In genomic region chr14:52701223-52701622, GRCh38 we compare ENCODE assay signal across 16 cellular contexts. TPM values are rescaled to one million over a fixed set of nuclear protein-coding genes. Genes with fewer than 3 reads are reported as not detected.
DNase-seq lines count a peak whose midpoint lies in the region; ATAC-seq, FAIRE-seq and TF ChIP-seq lines count a peak whose summit lies in the region.
"Had no signal": no experiment of that assay in that cellular context is flagged by ENCODE, and none has a peak within 500 bp of the region (broad histone marks: within the 10 kb centered on the region; RNA-seq: fewer than 3 reads in every experiment).

No MANE protein-coding gene starts in this region.

- H3K27me3 ChIP-seq in HepG2 (ENCODE audit: control insufficient read depth in 1 of 2, insufficient read depth in 2 of 2, low read length in 2 of 2), result no peaks in the 10 kb centered on the region
- H3K27me3 ChIP-seq: suprapubic skin had no signal

- TF ChIP-seq CTCF in MCF 10A (IDR thresholded peaks at IDR 0.05; ENCODE audit: unreplicated experiment), result no peak
- no peak for TF ChIP-seq CTCF in HepG2 (CRISPR knock-in tag; IDR thresholded peaks at IDR 0.05)
- TF ChIP-seq CTCF in type B pancreatic cell (conservative IDR thresholded peaks at IDR 0.05), result no peak

- peak overlapping the region; percentile 76 for H2AFZ ChIP-seq in HepG2 (ENCODE audit: low read length)

- H3K36me3 Mint-ChIP-seq in activated naive CD4-positive, alpha-beta T cell treated with anti-CD3 and anti-CD28 coated beads, Interleukin-2, amount 50 U/mL, for 72 hours, result peaks cover 0 to 1% of the 10 kb centered on the region in 2 donors
- H3K36me3 Mint-ChIP-seq in MCF 10A (ENCODE audit: insufficient read depth, unreplicated experiment) (peaks cover 6% of the 10 kb centered on the region), type B pancreatic cell (no peaks in the 10 kb centered on the region)

- H3K27ac Mint-ChIP-seq in activated naive CD4-positive, alpha-beta T cell treated with anti-CD3 and anti-CD28 coated beads, Interleukin-2, amount 50 U/mL, for 72 hours, result no peak overlapping the region
- H3K27ac Mint-ChIP-seq in MCF 10A (ENCODE audit: low read depth, unreplicated experiment), result peak overlapping the region; percentile 38
- H3K27ac Mint-ChIP-seq in type B pancreatic cell, result peak overlapping the region; percentile 80

- no peaks in the 10 kb centered on the region for H3K79me2 ChIP-seq in HepG2 (ENCODE audit: insufficient read depth, low read length)

- H3K4me1 Mint-ChIP-seq in MCF 10A (ENCODE audit: insufficient read depth, unreplicated experiment), result peaks cover 22% of the 10 kb centered on the region
- H3K4me1 Mint-ChIP-seq in type B pancreatic cell (ENCODE audit: unreplicated experiment), result peaks cover under 1% of the 10 kb centered on the region

- TF ChIP-seq POLR2A in HepG2 (IDR thresholded peaks at IDR 0.05; ENCODE audit: insufficient read depth in 1 of 2, low read depth in 2 of 2, low read length in 2 of 2), result no peak

- no peaks in the 10 kb centered on the region for H3K9me3 ChIP-seq in HepG2 (ENCODE audit: low read length)
- H3K9me3 ChIP-seq: mucosa of descending colon, suprapubic skin had no signal

- peak overlapping the region; percentile 67 for H3K27ac ChIP-seq in HepG2 (ENCODE audit: extremely low read length, insufficient read depth, low read length)
- H3K27ac ChIP-seq: suprapubic skin had no signal

- in situ Hi-C loops in HepG2 (cut with HindIII; ENCODE audit: extremely low pct_ligation_motif_present, low pct_unique_long_range_greater_than_20kb), result no loop called here

- no peak for DNase-seq in activated naive CD4-positive, alpha-beta T cell treated with anti-CD3 and anti-CD28 coated beads, Interleukin-2, amount 50 U/mL, for 72 hours (ENCODE audit: low spot score in 2 of 2)
- DNase-seq in activated naive CD4-positive, alpha-beta T cell treated with anti-CD3 and anti-CD28 coated beads, Interleukin-2, amount 50 U/mL, for 16 hours, result no peak
- DNase-seq in MCF 10A (ENCODE audit: unreplicated experiment), result peak; percentile 47
- DNase-seq in HepG2 (ENCODE audit: low spot score), result no peak
- no peak for DNase-seq in type B pancreatic cell (ENCODE audit: extremely low spot score, unreplicated experiment)
- DNase-seq in stimulated activated naive CD4-positive, alpha-beta T cell (lab: John Stamatoyannopoulos, UW), result no peak
- DNase-seq in stimulated activated naive CD8-positive, alpha-beta T cell treated with anti-CD3 and anti-CD28 coated beads, Interleukin-15, Interleukin-2, amounts not matched to agents 100 U/mL and 50 U/mL, for 24 hours, result no peak
- DNase-seq in NOMO-1 (lab: John Stamatoyannopoulos, UW; ENCODE audit: unreplicated experiment in 2 of 2), result no peak
- DNase-seq: activated CD8-positive, alpha-beta memory T cell treated with anti-CD3 and anti-CD28 coated beads, Interleukin-2, amount 50 U/mL, for 48 hours; effector CD8-positive, alpha-beta T cell; hypothalamus; mucosa of descending colon; MV-4-11; retina; SIG-M5 had no signal

- CTCF ChIA-PET in MCF 10A (lab: Yijun Ruan, JAX) (interaction anchor here (0.7 kb wide), 1 partner anchor 1362 kb away, joined by 4 read pairs; no protein-coding TSS in a partner anchor), HepG2 (lab: Yijun Ruan, JAX; ENCODE audit: low intra/inter-chr PET ratio, low total read pairs) (no interaction called here)

- H3K27me3 Mint-ChIP-seq in MCF 10A (ENCODE audit: insufficient read depth, unreplicated experiment) (no peaks in the 10 kb centered on the region), type B pancreatic cell (no peaks in the 10 kb centered on the region)

- no peak for FAIRE-seq in HepG2 (lab: Jason Lieb, UNC)

- 81% methylated on average over 3 of the region's 3 CpGs for WGBS in HepG2 (ENCODE audit: low lambda C conversion rate)

- no peaks in the 10 kb centered on the region for H4K20me1 ChIP-seq in HepG2 (ENCODE audit: insufficient read depth, low read length)

- ATAC-seq in activated naive CD4-positive, alpha-beta T cell treated with anti-CD3 and anti-CD28 coated beads, Interleukin-2, amount 50 U/mL, for 72 hours, result peak; percentile 29 to 44
- ATAC-seq in HepG2, result no peak
- no peak for ATAC-seq in stimulated activated naive CD8-positive, alpha-beta T cell treated with anti-CD3 and anti-CD28 coated beads, Interleukin-15, Interleukin-2, amounts not matched to agents 100 U/mL and 50 U/mL, for 24 hours

- H3K9me3 Mint-ChIP-seq in activated naive CD4-positive, alpha-beta T cell treated with anti-CD3 and anti-CD28 coated beads, Interleukin-2, amount 50 U/mL, for 72 hours, result no peaks in the 10 kb centered on the region
- H3K9me3 Mint-ChIP-seq in MCF 10A (ENCODE audit: unreplicated experiment) (no peaks in the 10 kb centered on the region), type B pancreatic cell (no peaks in the 10 kb centered on the region)

- no peak for TF ChIP-seq EP300 in HepG2 (IDR thresholded peaks at IDR 0.05; ENCODE audit: low read depth in 2 of 2, low read length in 2 of 2)
- TF ChIP-seq EP300 in HepG2 (CRISPR knock-in tag; IDR thresholded peaks at IDR 0.05; ENCODE audit: borderline replicate concordance), result no peak

- peaks cover 62% of the 10 kb centered on the region for H3K4me1 ChIP-seq in HepG2 (ENCODE audit: insufficient read depth, low read length)

- peak overlapping the region in 2 of 3 experiments; percentile 8 to 20; a peak in 2 of 6 replicates for H3K4me3 ChIP-seq in HepG2 (replicated peaks in 1 of 3; ENCODE audit: insufficient read depth in 1 of 3, low read depth in 2 of 3, low read length in 3 of 3)
- H3K4me3 ChIP-seq: mucosa of descending colon, suprapubic skin had no signal

- POLR2A ChIA-PET in MCF 10A (lab: Yijun Ruan, JAX), result interaction anchor here (1.1 to 3.3 kb wide), 4 partner anchors 9 to 150 kb away, joined by 3 to 16 read pairs (median 9); partner anchors contain the start of genes GPR137C, STYX and TXNDC16
- POLR2A ChIA-PET in HepG2 (lab: Yijun Ruan, JAX), result no interaction called here

- 0 out of 2 replicates have a peak overlapping the region, but pooled peaks have one; percentile 3 for H3K9ac ChIP-seq in HepG2 (ENCODE audit: insufficient read depth, low read depth, low read length)

- no peak for TF ChIP-seq RAD21 in HepG2 (CRISPR knock-in tag; IDR thresholded peaks at IDR 0.05)

- intact Hi-C loops in MCF 10A (cut with micrococcal nuclease), result no loop called here
- intact Hi-C loops in HepG2 (cut with micrococcal nuclease; ENCODE audit: unreplicated experiment), result no loop called here

- BruUV-seq in MCF 10A (replicated peaks; lab: Mats Ljungman, UMichigan), result no TSS peak
- BruUV-seq in HepG2 (replicated peaks; lab: Mats Ljungman, UMichigan), result no TSS peak

- no peaks in the 10 kb centered on the region for H3K36me3 ChIP-seq in HepG2 (replicated peaks in 1 of 2; ENCODE audit: control insufficient read depth in 1 of 2, insufficient read depth in 2 of 2, low read length in 2 of 2)
- H3K36me3 ChIP-seq: suprapubic skin had no signal

- H3K4me3 Mint-ChIP-seq in MCF 10A (ENCODE audit: unreplicated experiment) (no peak overlapping the region), type B pancreatic cell (no peak overlapping the region)

- H3K4me2 ChIP-seq in HepG2 (ENCODE audit: low read depth, low read length), result peak overlapping the region; percentile 67

RNA-seq across cellular contexts. Expression of gene PSMC6, which starts 5.8 kb away (rescaled TPM):
- total RNA-seq in activated naive CD4-positive, alpha-beta T cell treated with anti-CD3 and anti-CD28 coated beads, Interleukin-2, amount 50 U/mL, for 72 hours, result 100 to 1,000 TPM; 115 to 156 TPM
- total RNA-seq in MCF 10A (2022) (83.9 and 90.0 TPM in 2 replicates), HepG2 (2016; rRNA removed; fragmentation: Illumina TruSeq; extraction: Trizol) (210 and 318 TPM in 2 replicates), type B pancreatic cell (ENCODE audit: low replicate concordance) (76.1 and 90.4 TPM in 2 replicates)
- total RNA-seq in HepG2 (2016; cell fraction: cytosol; rRNA removed; fragmentation: Illumina TruSeq; extraction: Trizol; ENCODE audit: low read depth), result 30.8 and 32.7 TPM in 2 replicates
- 209 and 319 TPM in 2 replicates for total RNA-seq in HepG2 (2016; cell fraction: insoluble cytoplasmic fraction; rRNA removed; fragmentation: Illumina TruSeq; extraction: Trizol)
- total RNA-seq in HepG2 (2016; cell fraction: membrane; rRNA removed; fragmentation: Illumina TruSeq; extraction: Trizol), result 43.6 and 56.6 TPM in 2 replicates
- 147 and 149 TPM in 2 replicates for total RNA-seq in HepG2 (2016; cell fraction: nucleus; rRNA removed; fragmentation: Illumina TruSeq; extraction: Trizol)
- 67.6 and 90.0 TPM in 2 replicates for polyA plus RNA-seq in HepG2 (2011; rRNA removed)
- 24.7 and 40.4 TPM in 2 replicates for polyA plus RNA-seq in HepG2 (2011; cell fraction: cytosol; rRNA removed)
- 53.1 and 74.3 TPM in 2 replicates for polyA plus RNA-seq in HepG2 (2011; cell fraction: nucleus; rRNA removed)
- polyA plus RNA-seq in HepG2 (2012), result 74.5 and 94.0 TPM in 2 replicates
- polyA plus RNA-seq in HepG2 (2016; cell fraction: cytosol; fragmentation: Illumina TruSeq; extraction: Trizol; ENCODE audit: low read depth), result 13.4 and 15.5 TPM in 2 replicates
- 268 and 281 TPM in 2 replicates for polyA plus RNA-seq in HepG2 (2016; cell fraction: insoluble cytoplasmic fraction; fragmentation: Illumina TruSeq; extraction: Trizol; ENCODE audit: low read depth)
- 23.4 and 27.8 TPM in 2 replicates for polyA plus RNA-seq in HepG2 (2016; cell fraction: membrane; fragmentation: Illumina TruSeq; extraction: Trizol; ENCODE audit: low read depth)
- polyA plus RNA-seq in HepG2 (2016; cell fraction: nucleus; fragmentation: Illumina TruSeq; extraction: Trizol; ENCODE audit: insufficient read depth, low read depth), result 186 and 191 TPM in 2 replicates
- polyA minus RNA-seq in HepG2 (2011; rRNA and poly(A)+ RNA removed; ENCODE audit: low replicate concordance), result 23.9 and 42.3 TPM in 2 replicates
- 40.4 and 47.9 TPM in 2 replicates for polyA minus RNA-seq in HepG2 (2011; cell fraction: cytosol; rRNA and poly(A)+ RNA removed)
- 156 and 191 TPM in 2 replicates for polyA minus RNA-seq in HepG2 (2011; cell fraction: nucleus; rRNA and poly(A)+ RNA removed)

RNA-seq across cellular contexts. Expression of gene ERO1A, which starts 5.9 kb away (rescaled TPM):
- total RNA-seq in activated naive CD4-positive, alpha-beta T cell treated with anti-CD3 and anti-CD28 coated beads, Interleukin-2, amount 50 U/mL, for 72 hours, result 100 to 1,000 TPM in 1 of 2 donors, 10 to 100 TPM in 1; 95.7 to 205 TPM
- total RNA-seq in MCF 10A (2022), result 52.0 and 55.5 TPM in 2 replicates
- 39.5 and 60.3 TPM in 2 replicates for total RNA-seq in HepG2 (2016; rRNA removed; fragmentation: Illumina TruSeq; extraction: Trizol)
- 11.0 and 16.4 TPM in 2 replicates for total RNA-seq in HepG2 (2016; cell fraction: cytosol; rRNA removed; fragmentation: Illumina TruSeq; extraction: Trizol; ENCODE audit: low read depth)
- total RNA-seq in HepG2 (2016; cell fraction: insoluble cytoplasmic fraction; rRNA removed; fragmentation: Illumina TruSeq; extraction: Trizol), result 39.4 and 62.3 TPM in 2 replicates
- 36.2 and 41.2 TPM in 2 replicates for total RNA-seq in HepG2 (2016; cell fraction: membrane; rRNA removed; fragmentation: Illumina TruSeq; extraction: Trizol)
- total RNA-seq in HepG2 (2016; cell fraction: nucleus; rRNA removed; fragmentation: Illumina TruSeq; extraction: Trizol), result 68.5 and 75.0 TPM in 2 replicates
- polyA plus RNA-seq in HepG2 (2011; rRNA removed), result 110 and 137 TPM in 2 replicates
- 61.7 and 85.2 TPM in 2 replicates for polyA plus RNA-seq in HepG2 (2011; cell fraction: cytosol; rRNA removed)
- 36.3 and 40.5 TPM in 2 replicates for polyA plus RNA-seq in HepG2 (2011; cell fraction: nucleus; rRNA removed)
- 77.7 and 120 TPM in 2 replicates for polyA plus RNA-seq in HepG2 (2012)
- 10.9 and 16.5 TPM in 2 replicates for polyA plus RNA-seq in HepG2 (2016; cell fraction: cytosol; fragmentation: Illumina TruSeq; extraction: Trizol; ENCODE audit: low read depth)
- 34.8 and 35.0 TPM in 2 replicates for polyA plus RNA-seq in HepG2 (2016; cell fraction: insoluble cytoplasmic fraction; fragmentation: Illumina TruSeq; extraction: Trizol; ENCODE audit: low read depth)
- polyA plus RNA-seq in HepG2 (2016; cell fraction: membrane; fragmentation: Illumina TruSeq; extraction: Trizol; ENCODE audit: low read depth), result 19.1 and 21.8 TPM in 2 replicates
- polyA plus RNA-seq in HepG2 (2016; cell fraction: nucleus; fragmentation: Illumina TruSeq; extraction: Trizol; ENCODE audit: insufficient read depth, low read depth), result 70.3 and 77.8 TPM in 2 replicates
- polyA minus RNA-seq in HepG2 (2011; rRNA and poly(A)+ RNA removed; ENCODE audit: low replicate concordance), result 16.0 and 42.3 TPM in 2 replicates
- 97.0 and 156 TPM in 2 replicates for polyA minus RNA-seq in HepG2 (2011; cell fraction: cytosol; rRNA and poly(A)+ RNA removed)
- polyA minus RNA-seq in HepG2 (2011; cell fraction: nucleus; rRNA and poly(A)+ RNA removed), result 90.4 and 99.5 TPM in 2 replicates
- 40.8 and 49.2 TPM in 2 replicates for total RNA-seq in type B pancreatic cell (ENCODE audit: low replicate concordance)

RNA-seq across cellular contexts. Expression of gene STYX, which starts 28.7 kb away (rescaled TPM):
- total RNA-seq in activated naive CD4-positive, alpha-beta T cell treated with anti-CD3 and anti-CD28 coated beads, Interleukin-2, amount 50 U/mL, for 72 hours, result 10 to 100 TPM; 12.8 to 20.9 TPM
- total RNA-seq in MCF 10A (2022) (15.5 and 16.3 TPM in 2 replicates), HepG2 (2016; rRNA removed; fragmentation: Illumina TruSeq; extraction: Trizol) (10.9 and 15.6 TPM in 2 replicates), type B pancreatic cell (ENCODE audit: low replicate concordance) (9.1 and 11.0 TPM in 2 replicates)
- 4.5 and 5.0 TPM in 2 replicates for total RNA-seq in HepG2 (2016; cell fraction: cytosol; rRNA removed; fragmentation: Illumina TruSeq; extraction: Trizol; ENCODE audit: low read depth)
- 11.0 and 15.6 TPM in 2 replicates for total RNA-seq in HepG2 (2016; cell fraction: insoluble cytoplasmic fraction; rRNA removed; fragmentation: Illumina TruSeq; extraction: Trizol)
- total RNA-seq in HepG2 (2016; cell fraction: membrane; rRNA removed; fragmentation: Illumina TruSeq; extraction: Trizol), result 14.1 and 14.7 TPM in 2 replicates
- total RNA-seq in HepG2 (2016; cell fraction: nucleus; rRNA removed; fragmentation: Illumina TruSeq; extraction: Trizol), result 10.3 and 11.2 TPM in 2 replicates
- polyA plus RNA-seq in HepG2 (2011; rRNA removed), result 5.7 and 6.6 TPM in 2 replicates
- 2.7 and 3.9 TPM in 2 replicates for polyA plus RNA-seq in HepG2 (2011; cell fraction: cytosol; rRNA removed)
- polyA plus RNA-seq in HepG2 (2011; cell fraction: nucleus; rRNA removed), result 2.7 and 3.5 TPM in 2 replicates
- polyA plus RNA-seq in HepG2 (2012), result 4.4 and 8.3 TPM in 2 replicates
- polyA plus RNA-seq in HepG2 (2016; cell fraction: cytosol; fragmentation: Illumina TruSeq; extraction: Trizol; ENCODE audit: low read depth), result 5.1 and 6.7 TPM in 2 replicates
- polyA plus RNA-seq in HepG2 (2016; cell fraction: insoluble cytoplasmic fraction; fragmentation: Illumina TruSeq; extraction: Trizol; ENCODE audit: low read depth), result 20.7 and 22.1 TPM in 2 replicates
- polyA plus RNA-seq in HepG2 (2016; cell fraction: membrane; fragmentation: Illumina TruSeq; extraction: Trizol; ENCODE audit: low read depth), result 11.1 and 11.8 TPM in 2 replicates
- polyA plus RNA-seq in HepG2 (2016; cell fraction: nucleus; fragmentation: Illumina TruSeq; extraction: Trizol; ENCODE audit: insufficient read depth, low read depth), result 17.8 and 19.4 TPM in 2 replicates
- polyA minus RNA-seq in HepG2 (2011; rRNA and poly(A)+ RNA removed; ENCODE audit: low replicate concordance), result 4.5 and 4.8 TPM in 2 replicates
- 5.7 and 5.8 TPM in 2 replicates for polyA minus RNA-seq in HepG2 (2011; cell fraction: cytosol; rRNA and poly(A)+ RNA removed)
- polyA minus RNA-seq in HepG2 (2011; cell fraction: nucleus; rRNA and poly(A)+ RNA removed), result 8.9 and 11.7 TPM in 2 replicates

Comparison
In these comparisons a context has a peak if more than half of its experiments do, and no peak if none do; other contexts are left out.
1. ATAC-seq: peak in activated naive CD4-positive, alpha-beta T cell treated with anti-CD3 and anti-CD28 coated beads, Interleukin-2, amount 50 U/mL, for 72 hours (2 of 2); none in HepG2 (single experiment) and stimulated activated naive CD8-positive, alpha-beta T cell treated with anti-CD3 and anti-CD28 coated beads, Interleukin-15, Interleukin-2, amounts not matched to agents 100 U/mL and 50 U/mL, for 24 hours (single experiment).
2. H3K27ac Mint-ChIP-seq: peak in MCF 10A (single experiment) and type B pancreatic cell (single experiment); none in activated naive CD4-positive, alpha-beta T cell treated with anti-CD3 and anti-CD28 coated beads, Interleukin-2, amount 50 U/mL, for 72 hours (0 of 2).